Comparison of ENCODE assay signal across 9 cellular contexts in the genomic region with DNA sequence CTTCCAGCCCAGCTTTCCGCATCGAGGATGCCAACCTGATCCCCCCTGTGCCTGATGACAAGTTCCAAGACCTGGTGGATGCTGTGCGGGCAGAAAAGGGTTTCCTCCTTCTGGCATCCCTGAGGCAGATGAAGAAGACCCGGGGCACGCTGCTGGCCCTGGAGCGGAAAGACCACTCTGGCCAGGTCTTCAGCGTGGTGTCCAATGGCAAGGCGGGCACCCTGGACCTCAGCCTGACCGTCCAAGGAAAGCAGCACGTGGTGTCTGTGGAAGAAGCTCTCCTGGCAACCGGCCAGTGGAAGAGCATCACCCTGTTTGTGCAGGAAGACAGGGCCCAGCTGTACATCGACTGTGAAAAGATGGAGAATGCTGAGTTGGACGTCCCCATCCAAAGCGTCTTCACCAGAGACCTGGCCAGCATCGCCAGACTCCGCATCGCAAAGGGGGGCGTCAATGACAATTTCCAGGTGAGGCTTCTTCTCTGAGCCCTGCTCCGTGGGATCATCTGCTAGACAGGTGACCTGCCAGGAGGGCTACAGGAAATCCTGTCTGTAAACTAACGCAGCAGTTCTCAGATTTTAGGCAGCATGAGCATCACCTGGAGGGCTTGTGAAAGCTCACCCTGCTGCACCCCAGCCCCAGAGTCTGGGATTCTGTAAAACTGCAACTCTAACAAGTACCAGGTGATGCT. TPM values are rescaled to one million over a fixed set of nuclear protein-coding genes. Genes with fewer than 3 reads are reported as not detected.
DNase-seq lines count a peak whose midpoint lies in the region; TF ChIP-seq lines count a peak whose summit lies in the region.
"Had no signal": no experiment of that assay in that cellular context is flagged by ENCODE, and none has a peak within 500 bp of the region (broad histone marks: within the 10 kb centered on the region; RNA-seq: fewer than 3 reads in every experiment).

No MANE protein-coding gene starts in this region.

- no peak overlapping the region for H2BK12ac ChIP-seq in H9 (ENCODE audit: insufficient read length, low read depth, low read length)

- CTCF ChIA-PET in MCF 10A (lab: Yijun Ruan, JAX): interaction anchor here (0.7 to 8.4 kb wide), 43 partner anchors 9 to 883 kb away, joined by 3 to 141 read pairs (median 5); no protein-coding TSS in a partner anchor

- H2AK5ac ChIP-seq in H9 (ENCODE audit: insufficient read length, low read length): no peak overlapping the region

- BruUV-seq in MCF 10A (replicated peaks; lab: Mats Ljungman, UMichigan): no TSS peak

- no peak overlapping the region for H3K56ac ChIP-seq in H9 (ENCODE audit: insufficient read length, low read depth, low read length)

- H4K8ac ChIP-seq in H9 (replicated peaks; ENCODE audit: insufficient read length, low read depth, low read length): no peak overlapping the region

- no peak overlapping the region for H4K91ac ChIP-seq in H9 (ENCODE audit: insufficient read length, low read depth, low read length)

- H3K4me1 ChIP-seq in H9 (ENCODE audit: insufficient read depth, low read length): no peaks in the 10 kb centered on the region; the same call in 1 of the 2 replicates
- H3K4me1 ChIP-seq in sigmoid colon: peaks cover 0 to 82% (median 73%) of the 10 kb centered on the region in 4 donors

- H4K5ac ChIP-seq in H9 (ENCODE audit: insufficient read length, low read depth, low read length): no peak overlapping the region

- DNase-seq in H9 (no peak), MCF 10A (ENCODE audit: unreplicated experiment) (peak; percentile 39), sigmoid colon (peak; percentile 86), erythroblast (lab: John Stamatoyannopoulos, UW) (no peak), occipital lobe (lab: John Stamatoyannopoulos, UW) (no peak), AML-193 (lab: John Stamatoyannopoulos, UW) (no peak), posterior cingulate gyrus (no peak)

- H3K79me1 ChIP-seq in H9 (ENCODE audit: insufficient read depth, low read depth, low read length, poor library complexity, severe bottlenecking): no peaks in the 10 kb centered on the region

- H3K27me3 ChIP-seq in H9 (ENCODE audit: insufficient read depth, low read length) (no peaks in the 10 kb centered on the region), sigmoid colon (no peaks in the 10 kb centered on the region)

- peak overlapping the region; percentile 90 to 91 for H3K4me3 Mint-ChIP-seq in H9
- H3K4me3 Mint-ChIP-seq in MCF 10A (ENCODE audit: unreplicated experiment): peak overlapping the region; percentile 78

- peaks cover 15% of the 10 kb centered on the region for H3K23me2 ChIP-seq in H9 (ENCODE audit: insufficient read length, low read depth, low read length, poor library complexity, severe bottlenecking)

- H3K79me2 ChIP-seq in H9 (ENCODE audit: insufficient read depth, low read length): no peaks in the 10 kb centered on the region; the same call in 1 of the 2 replicates

- H3K4me3 ChIP-seq in iPS-18c (ENCODE audit: insufficient read depth, low read depth, low read length) (peak overlapping the region; percentile 83), sigmoid colon (peak overlapping the region; percentile 41 to 77 (median 70))

- no peak overlapping the region for H2BK5ac ChIP-seq in H9 (ENCODE audit: insufficient read length, low read length)

- no peak overlapping the region for H3K27ac Mint-ChIP-seq in H9
- H3K27ac Mint-ChIP-seq in MCF 10A (ENCODE audit: low read depth, unreplicated experiment): no peak overlapping the region
- H3K27ac Mint-ChIP-seq: activated CD8-positive, alpha-beta T cell treated with anti-CD3 and anti-CD28 coated beads for 36 hours had no signal

- no CpG with 5 or more reads among the region's 20 CpGs for WGBS in H9 (ENCODE audit: extremely low coverage, insufficient read length, low lambda C conversion rate)
- 13 to 55% methylated on average over 20 of the region's 20 CpGs for WGBS in sigmoid colon, 2 donors

- peaks cover 33 to 44% of the 10 kb centered on the region in 2 experiments for H3K4me1 Mint-ChIP-seq in H9
- H3K4me1 Mint-ChIP-seq in MCF 10A (ENCODE audit: insufficient read depth, unreplicated experiment): peaks cover 53% of the 10 kb centered on the region

- H3K14ac ChIP-seq in H9 (ENCODE audit: insufficient read depth, low read length): no peak overlapping the region

- no peak overlapping the region for H3K23ac ChIP-seq in H9 (ENCODE audit: insufficient read length, low read depth, low read length)

- H3K27me3 Mint-ChIP-seq in H9 (ENCODE audit: low read depth): peaks cover 15% of the 10 kb centered on the region
- no peaks in the 10 kb centered on the region for H3K27me3 Mint-ChIP-seq in MCF 10A (ENCODE audit: insufficient read depth, unreplicated experiment)

- no peak overlapping the region for H3K9ac ChIP-seq in H9 (ENCODE audit: extremely low read depth, insufficient read length, low read length)

- no peak overlapping the region for H2BK20ac ChIP-seq in H9 (ENCODE audit: low read depth, low read length, poor library complexity, severe bottlenecking)

- H3K4me2 ChIP-seq in H9 (ENCODE audit: insufficient read depth, insufficient read length, low read length): peak overlapping the region; percentile 19

- no peak overlapping the region for H2BK15ac ChIP-seq in H9 (ENCODE audit: low read depth, low read length)

- TF ChIP-seq CTCF in H9 (conservative IDR thresholded peaks at IDR 0.05): no peak
- TF ChIP-seq CTCF in MCF 10A (IDR thresholded peaks at IDR 0.05; ENCODE audit: unreplicated experiment): no peak
- TF ChIP-seq CTCF in sigmoid colon (IDR thresholded peaks at IDR 0.05): no peak

- TF ChIP-seq EP300 in sigmoid colon (IDR thresholded peaks at IDR 0.05): no peak

- H3K36me3 Mint-ChIP-seq in H9 (ENCODE audit: insufficient read depth in 1 of 3, low read depth in 3 of 3) (peaks cover 31 to 57% (median 56%) of the 10 kb centered on the region in 3 experiments; a peak in 6 of 7 replicates), MCF 10A (ENCODE audit: insufficient read depth, unreplicated experiment) (peaks cover 62% of the 10 kb centered on the region)

- H3T11ph ChIP-seq in H9 (ENCODE audit: low read length): no peak overlapping the region

- no peak overlapping the region for H2BK120ac ChIP-seq in H9 (ENCODE audit: low read depth, low read length, poor library complexity, severe bottlenecking)

- H3K9me3 Mint-ChIP-seq in H9 (peaks cover 0 to 5% of the 10 kb centered on the region in 2 experiments; a peak in 1 of 5 replicates), MCF 10A (ENCODE audit: unreplicated experiment) (no peaks in the 10 kb centered on the region)
- H3K9me3 Mint-ChIP-seq: activated CD8-positive, alpha-beta T cell treated with anti-CD3 and anti-CD28 coated beads for 36 hours had no signal

- no peak overlapping the region for H3K4ac ChIP-seq in H9 (ENCODE audit: low read depth, low read length)

- no peaks in the 10 kb centered on the region for H4K20me1 ChIP-seq in H9 (ENCODE audit: control insufficient read depth, insufficient read depth, insufficient read length)

- H3K9me3 ChIP-seq in H9 (ENCODE audit: control insufficient read depth, low read depth, low read length) (no peaks in the 10 kb centered on the region), iPS-18c (ENCODE audit: control insufficient read depth, insufficient read depth, low read length) (no peaks in the 10 kb centered on the region), sigmoid colon (no peaks in the 10 kb centered on the region)

- POLR2A ChIA-PET in MCF 10A (lab: Yijun Ruan, JAX): interaction anchor here (0.7 to 4.7 kb wide), 8 partner anchors 12 to 411 kb away, joined by 3 to 69 read pairs (median 5); no protein-coding TSS in a partner anchor

- intact Hi-C loops in MCF 10A (cut with micrococcal nuclease): loop anchor here (5.0 kb wide), 3 partner anchors 70 to 270 kb away; no protein-coding TSS in a partner anchor
- intact Hi-C loops in sigmoid colon (cut with DNase I): loop anchor here (5.0 to 10.0 kb wide), 6 partner anchors 175 to 1330 kb away; a partner anchor contains a TSS
- intact Hi-C loops in posterior cingulate gyrus (cut with DNase I): loop anchor here (5.0 to 10.0 kb wide), 3 partner anchors 172 to 878 kb away; no protein-coding TSS in a partner anchor

- no peak overlapping the region for H2AFZ ChIP-seq in H9 (ENCODE audit: low read length)

- peaks cover 29 to 58% (median 35%) of the 10 kb centered on the region in 4 donors for H3K36me3 ChIP-seq in sigmoid colon

- H3K27ac ChIP-seq in H9 (ENCODE audit: insufficient read length, low read depth, low read length) (no peak overlapping the region), sigmoid colon (peak overlapping the region; percentile 89 to 97 (median 96))

- TF ChIP-seq POLR2A in sigmoid colon (IDR thresholded peaks at IDR 0.05): no peak
- no peak for TF ChIP-seq POLR2A in erythroblast (IDR thresholded peaks at IDR 0.05; ENCODE audit: low read length)

- H3K18ac ChIP-seq in H9 (ENCODE audit: insufficient read length, low read depth, low read length): no peak overlapping the region

RNA-seq across cellular contexts. Expression of a gene that starts 1.6 kb away (rescaled TPM):
- total RNA-seq in H9 (2021) (67.7 and 72.1 TPM in 2 replicates), MCF 10A (2022) (103 and 393 TPM in 2 replicates), sigmoid colon (1,000 to 10,000 TPM in 1 of 4 donors, 100 to 1,000 TPM in 3; 172 to 3,974 (median 496) TPM), occipital lobe (171 TPM)
- 10 to 100 TPM; 13.2 to 95.5 (median 16.8) TPM for polyA plus RNA-seq in sigmoid colon

Comparison
In these comparisons a context has a peak if more than half of its experiments do, and no peak if none do; other contexts are left out.
1. DNase-seq: peak in MCF 10A (single experiment) and sigmoid colon (single experiment); none in H9 (single experiment), erythroblast (0 of 2), occipital lobe (single experiment), AML-193 (0 of 2) and posterior cingulate gyrus (0 of 10).